In the genomic region with DNA sequence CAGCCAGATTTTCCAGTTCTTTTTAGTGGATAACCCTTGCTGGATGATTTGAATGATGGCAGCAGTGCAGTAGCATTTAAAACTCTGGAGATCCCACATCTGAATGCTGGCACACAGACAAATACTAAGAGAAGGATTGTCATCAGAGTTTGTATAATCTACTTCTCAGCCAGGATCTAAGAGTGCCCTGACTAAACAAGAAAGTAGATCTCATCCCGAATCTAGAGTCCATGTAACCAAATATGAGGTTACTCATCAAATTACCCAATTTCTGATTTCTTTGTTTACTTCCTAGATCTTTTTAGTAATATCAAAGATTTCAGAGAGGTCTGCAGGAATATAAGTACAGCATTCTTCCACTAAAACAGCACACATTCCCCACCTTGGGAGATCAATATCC, we compare ENCODE assay signal across 37 cellular contexts. TPM values are rescaled to one million over a fixed set of nuclear protein-coding genes. Genes with fewer than 3 reads are reported as not detected.
"Had no signal": no experiment of that assay in that cellular context is flagged by ENCODE, and none has a peak within 500 bp of the region (broad histone marks: within the 10 kb centered on the region; RNA-seq: fewer than 3 reads in every experiment).

No MANE protein-coding gene starts in this region.

- H3K4me3 Mint-ChIP-seq: activated CD4-positive, alpha-beta memory T cell treated with anti-CD3 and anti-CD28 coated beads, Interleukin-2, amount 10 ng/mL, durations not matched to agents 7 days and 5 days; activated CD8-positive, alpha-beta memory T cell treated with anti-CD3 and anti-CD28 coated beads, Interleukin-2, amount 10 ng/mL, durations not matched to agents 7 days and 5 days; activated naive CD4-positive, alpha-beta T cell treated with anti-CD3 and anti-CD28 coated beads, Interleukin-2, amount 10 ng/mL, durations not matched to agents 7 days and 5 days; activated naive CD8-positive, alpha-beta T cell; activated naive CD8-positive, alpha-beta T cell treated with anti-CD3 and anti-CD28 coated beads, Interleukin-2, amount 50 U/mL, for 24 hours; central memory CD8-positive, alpha-beta T cell had no signal

- H3K4me1 Mint-ChIP-seq: activated CD4-positive, alpha-beta memory T cell treated with anti-CD3 and anti-CD28 coated beads, Interleukin-2, amount 10 ng/mL, durations not matched to agents 7 days and 5 days; activated CD8-positive, alpha-beta memory T cell treated with anti-CD3 and anti-CD28 coated beads, Interleukin-2, amount 10 ng/mL, durations not matched to agents 7 days and 5 days; activated naive CD4-positive, alpha-beta T cell treated with anti-CD3 and anti-CD28 coated beads, Interleukin-2, amount 10 ng/mL, durations not matched to agents 7 days and 5 days; activated naive CD8-positive, alpha-beta T cell treated with anti-CD3 and anti-CD28 coated beads, Interleukin-2, amount 50 U/mL, for 24 hours; central memory CD8-positive, alpha-beta T cell had no signal

- ATAC-seq: activated CD8-positive, alpha-beta memory T cell treated with anti-CD3 and anti-CD28 coated beads, Interleukin-2, amount 10 ng/mL, durations not matched to agents 7 days and 5 days; activated naive CD8-positive, alpha-beta T cell treated with anti-CD3 and anti-CD28 coated beads, Interleukin-2, amount 50 U/mL, for 24 hours had no signal

- H3K27ac Mint-ChIP-seq: activated CD4-positive, alpha-beta memory T cell treated with anti-CD3 and anti-CD28 coated beads, Interleukin-2, amount 10 ng/mL, durations not matched to agents 7 days and 5 days; activated CD8-positive, alpha-beta memory T cell treated with anti-CD3 and anti-CD28 coated beads, Interleukin-2, amount 10 ng/mL, durations not matched to agents 7 days and 5 days; activated naive CD4-positive, alpha-beta T cell treated with anti-CD3 and anti-CD28 coated beads, Interleukin-2, amount 10 ng/mL, durations not matched to agents 7 days and 5 days; activated naive CD8-positive, alpha-beta T cell; activated naive CD8-positive, alpha-beta T cell treated with anti-CD3 and anti-CD28 coated beads, Interleukin-2, amount 50 U/mL, for 24 hours had no signal

- H3K9me3 Mint-ChIP-seq: activated CD4-positive, alpha-beta memory T cell treated with anti-CD3 and anti-CD28 coated beads, Interleukin-2, amount 10 ng/mL, durations not matched to agents 7 days and 5 days; activated naive CD4-positive, alpha-beta T cell treated with anti-CD3 and anti-CD28 coated beads, Interleukin-2, amount 10 ng/mL, durations not matched to agents 7 days and 5 days; activated naive CD8-positive, alpha-beta T cell treated with anti-CD3 and anti-CD28 coated beads, Interleukin-2, amount 50 U/mL, for 24 hours; central memory CD8-positive, alpha-beta T cell had no signal

- H3K36me3 Mint-ChIP-seq: activated CD8-positive, alpha-beta memory T cell treated with anti-CD3 and anti-CD28 coated beads, Interleukin-2, amount 10 ng/mL, durations not matched to agents 7 days and 5 days; activated naive CD4-positive, alpha-beta T cell treated with anti-CD3 and anti-CD28 coated beads, Interleukin-2, amount 10 ng/mL, durations not matched to agents 7 days and 5 days; activated naive CD8-positive, alpha-beta T cell had no signal

- H3K4me3 ChIP-seq: cardiac muscle cell, PC-9 had no signal

- DNase-seq: activated CD4-positive, alpha-beta memory T cell treated with anti-CD3 and anti-CD28 coated beads, Interleukin-2, amount 10 ng/mL, durations not matched to agents 7 days and 5 days; activated CD4-positive, alpha-beta T cell treated with anti-CD3 and anti-CD28 coated beads for 1 hour; activated CD4-positive, alpha-beta T cell treated with anti-CD3 and anti-CD28 coated beads for 48 hours; activated CD4-positive, CD25-positive, alpha-beta regulatory T cell; activated CD8-positive, alpha-beta memory T cell treated with anti-CD3 and anti-CD28 coated beads for 24 hours; activated CD8-positive, alpha-beta memory T cell treated with anti-CD3 and anti-CD28 coated beads, Interleukin-2, amount 10 ng/mL, durations not matched to agents 7 days and 5 days; activated CD8-positive, alpha-beta memory T cell treated with anti-CD3 and anti-CD28 coated beads, Interleukin-2, amount 50 U/mL, for 48 hours; activated effector memory CD4-positive, alpha-beta T cell treated with Interleukin-2 at 50 U/mL for 16 hours; activated naive CD4-positive, alpha-beta T cell treated with anti-CD3 and anti-CD28 coated beads, Interleukin-2, amount 10 ng/mL, durations not matched to agents 7 days and 5 days; activated naive CD8-positive, alpha-beta T cell treated with anti-CD3 and anti-CD28 coated beads, Interleukin-2, amount 50 U/mL, for 24 hours; activated T-cell treated with anti-CD3 and anti-CD28 coated beads, Interleukin-2, amount 50 U/mL, for 48 hours; amniotic stem cell; aorta; brain microvascular endothelial cell; NCI-H1092 treated with DMSO at 0.1 percent for 48 hours; NCI-H1417; NCI-H146; NCI-H187; NCI-H2029 treated with DMSO at 0.1 percent for 48 hours; NCI-H2107; NCI-H2171; NCI-H510A; NCI-H526; NCI-H748 treated with DMSO at 0.1 percent for 48 hours; NK-92 treated with Interleukin-12 subunit alpha and Interleukin-12 subunit beta, amount 100 ng/mL, for 24 hours; Right ventricle myocardium superior; SW 1271; T-helper 1 cell; T1000; WERI-Rb-1 had no signal

- H3K36me3 ChIP-seq: brain microvascular endothelial cell, cardiac muscle cell, WERI-Rb-1 had no signal

- H3K27ac ChIP-seq: brain microvascular endothelial cell, cardiac muscle cell, PC-9, RWPE1, WERI-Rb-1 had no signal

RNA-seq across cellular contexts. Expression of gene TMC2, which starts 7.8 kb away (rescaled TPM):
- total RNA-seq: activated CD4-positive, alpha-beta memory T cell treated with anti-CD3 and anti-CD28 coated beads, Interleukin-2, amount 10 ng/mL, durations not matched to agents 7 days and 5 days; activated CD8-positive, alpha-beta memory T cell treated with anti-CD3 and anti-CD28 coated beads, Interleukin-2, amount 10 ng/mL, durations not matched to agents 7 days and 5 days; cardiac muscle cell; M059J; PC-9; Right ventricle myocardium superior; T-helper 2 cell treated with Interferon-gamma antibody and Interleukin-4, amounts not matched to agents 100 ng/mL and 5 ng/mL, for 36 hours had no signal
